7 cellular contexts compared by ENCODE assay signal in the genomic region with DNA sequence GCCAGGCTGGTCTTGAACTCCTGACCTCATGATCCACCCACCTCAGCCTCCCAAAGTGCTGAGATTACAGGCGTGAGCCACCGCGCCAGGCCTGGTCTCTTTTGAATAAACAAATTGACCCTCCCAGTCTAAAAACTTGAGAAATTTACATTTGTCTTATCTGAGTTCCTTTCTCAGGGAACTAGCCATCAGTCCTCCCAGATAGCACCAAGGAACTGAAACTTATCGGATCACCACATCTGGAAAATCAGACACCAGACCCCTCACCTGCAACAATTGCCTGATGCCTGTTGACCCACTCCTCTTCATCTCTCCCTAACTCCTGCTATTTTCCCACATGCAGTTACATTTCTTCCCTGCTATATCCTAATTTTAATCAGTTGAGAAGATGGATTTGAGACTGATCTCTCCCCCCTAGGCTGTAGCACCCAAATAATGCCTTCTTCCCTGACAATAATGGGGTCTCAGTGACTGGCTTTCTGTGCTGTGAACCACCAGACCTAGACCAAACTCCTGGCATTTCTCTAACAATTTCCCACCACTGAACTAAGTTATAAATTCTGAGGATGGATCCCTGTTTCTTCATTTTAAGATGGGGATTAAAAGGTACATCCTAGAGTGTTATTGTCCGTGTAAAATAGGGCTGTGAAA. TPM values are rescaled to one million over a fixed set of nuclear protein-coding genes. Genes with fewer than 3 reads are reported as not detected.
DNase-seq lines count a peak whose midpoint lies in the region; ATAC-seq and TF ChIP-seq lines count a peak whose summit lies in the region.

No MANE protein-coding gene starts in this region.

- peaks cover 20% of the 10 kb centered on the region for H3K36me3 ChIP-seq in GM23338 (ENCODE audit: insufficient read depth)
- H3K36me3 ChIP-seq in stomach, result peaks cover 7 to 25% (median 18%) of the 10 kb centered on the region in 4 donors

- TF ChIP-seq CTCF in GM23338 (conservative IDR thresholded peaks at IDR 0.05; ENCODE audit: low read depth in 2 of 2) (no peak), WTC11 (IDR thresholded peaks at IDR 0.05) (no peak), foreskin keratinocyte (conservative IDR thresholded peaks at IDR 0.05) (no peak), stomach (IDR thresholded peaks at IDR 0.05) (no peak)

- no peak overlapping the region for H3K4me3 Mint-ChIP-seq in GM23338
- H3K4me3 Mint-ChIP-seq in WTC11, result peak overlapping the region; percentile 86; the same call in 1 of the 2 replicates

- peaks cover 24% of the 10 kb centered on the region for H3K79me2 ChIP-seq in GM23338 (replicated peaks; ENCODE audit: insufficient read depth)

- POLR2A ChIA-PET in WTC11 (lab: Charles Lee), result interaction anchor here (0.7 to 1.7 kb wide), 3 partner anchors 9 to 28 kb away, joined by 3 to 8 read pairs (median 5); partner anchors contain the start of gene SETD4

- H3K27me3 ChIP-seq in GM23338 (ENCODE audit: insufficient read depth), result no peaks in the 10 kb centered on the region; the same call in 1 of the 2 replicates
- H3K27me3 ChIP-seq in foreskin keratinocyte, result no peaks in the 10 kb centered on the region
- no peaks in the 10 kb centered on the region for H3K27me3 ChIP-seq in stomach

- H3K36me3 Mint-ChIP-seq in GM23338 (ENCODE audit: low read depth), result peaks cover 49% of the 10 kb centered on the region
- peaks cover 55% of the 10 kb centered on the region for H3K36me3 Mint-ChIP-seq in WTC11

- H3K9me3 Mint-ChIP-seq in GM23338 (peaks cover 28% of the 10 kb centered on the region), WTC11 (peaks cover 23% of the 10 kb centered on the region)

- H3K9me3 ChIP-seq in stomach, result peaks cover 0 to 10% (median 3%) of the 10 kb centered on the region in 4 donors

- H3K27ac Mint-ChIP-seq in GM23338, result no peak overlapping the region
- no peak overlapping the region for H3K27ac Mint-ChIP-seq in WTC11

- ATAC-seq in GM23338, result no peak
- no peak for ATAC-seq in WTC11
- no peak for ATAC-seq in foreskin keratinocyte
- no peak for ATAC-seq in GM18502 (IDR thresholded peaks at IDR 0.05; ENCODE audit: poor library complexity, unreplicated experiment)

- H3F3A ChIP-seq in GM23338 (replicated peaks; ENCODE audit: low read depth), result peaks cover 15% of the 10 kb centered on the region

- H3K27ac ChIP-seq in GM23338 (ENCODE audit: low read depth) (no peak overlapping the region), foreskin keratinocyte (peak overlapping the region; percentile 21), stomach (peak overlapping the region in 4 of 5 donors; percentile 87 to 91 (median 88))

- H3K27me3 Mint-ChIP-seq in GM23338 (ENCODE audit: insufficient read depth, low read depth, poor library complexity) (peaks cover 18% of the 10 kb centered on the region), WTC11 (ENCODE audit: low read depth) (peaks cover 14% of the 10 kb centered on the region)

- TF ChIP-seq POLR2A in stomach (IDR thresholded peaks at IDR 0.05), result no peak

- H3K4me2 ChIP-seq in GM23338, result no peak overlapping the region

- DNase-seq in GM23338 (ENCODE audit: low spot score), result no peak
- DNase-seq in WTC11 (ENCODE audit: low spot score), result no peak
- no peak for DNase-seq in foreskin keratinocyte
- no peak for DNase-seq in stomach
- no peak for DNase-seq in anterior cingulate cortex (lab: John Stamatoyannopoulos, UW)
- no peak for DNase-seq in NCI-H2107 treated with DMSO at 0.1 percent for 48 hours (lab: John Stamatoyannopoulos, UW; ENCODE audit: unreplicated experiment)

- H3K4me3 ChIP-seq in GM23338 (peak overlapping the region; percentile 32; the same call in 1 of the 2 replicates), stomach (no peak overlapping the region)

- H3K4me1 ChIP-seq in GM23338 (ENCODE audit: insufficient read depth) (peaks cover 33% of the 10 kb centered on the region), foreskin keratinocyte (peaks cover 3% of the 10 kb centered on the region), stomach (peaks cover 26 to 47% (median 41%) of the 10 kb centered on the region in 4 donors)

- H3K9me2 ChIP-seq in GM23338 (ENCODE audit: insufficient read depth), result no peaks in the 10 kb centered on the region

- 95 to 100% (median 96%) methylated on average over 5 of the region's 5 CpGs for WGBS in stomach, 5 donors

- intact Hi-C loops in stomach (cut with DNase I; ENCODE audit: low total_unique reads), result no loop called here

- no peak for TF ChIP-seq EP300 in stomach (IDR thresholded peaks at IDR 0.05)

- H3K4me1 Mint-ChIP-seq in GM23338 (peaks cover 36% of the 10 kb centered on the region), WTC11 (peaks cover 44% of the 10 kb centered on the region)

- H2AFZ ChIP-seq in GM23338, result no peak overlapping the region

- CTCF ChIA-PET in WTC11 (lab: Charles Lee), result interaction anchor here (1.3 to 2.4 kb wide), 4 partner anchors 9 to 36 kb away, joined by 7 to 20 read pairs (median 8); partner anchors contain the start of gene SETD4

- no peaks in the 10 kb centered on the region for H4K20me1 ChIP-seq in GM23338 (replicated peaks; ENCODE audit: insufficient read depth)

TF ChIP-seq in GM23338, 12 proteins besides CTCF, POLR2A, EP300 and RAD21 (continues in another document):
- no peak for TF ChIP-seq ETS1 (IDR thresholded peaks at IDR 0.05)

TF ChIP-seq in WTC11, 78 proteins besides CTCF, POLR2A, EP300 and RAD21 (continues in another document):
- TF ChIP-seq, protein P1, sequence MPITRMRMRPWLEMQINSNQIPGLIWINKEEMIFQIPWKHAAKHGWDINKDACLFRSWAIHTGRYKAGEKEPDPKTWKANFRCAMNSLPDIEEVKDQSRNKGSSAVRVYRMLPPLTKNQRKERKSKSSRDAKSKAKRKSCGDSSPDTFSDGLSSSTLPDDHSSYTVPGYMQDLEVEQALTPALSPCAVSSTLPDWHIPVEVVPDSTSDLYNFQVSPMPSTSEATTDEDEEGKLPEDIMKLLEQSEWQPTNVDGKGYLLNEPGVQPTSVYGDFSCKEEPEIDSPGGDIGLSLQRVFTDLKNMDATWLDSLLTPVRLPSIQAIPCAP (CRISPR knock-in tag; IDR thresholded peaks at IDR 0.05), result no peak
- TF ChIP-seq, protein P2, sequence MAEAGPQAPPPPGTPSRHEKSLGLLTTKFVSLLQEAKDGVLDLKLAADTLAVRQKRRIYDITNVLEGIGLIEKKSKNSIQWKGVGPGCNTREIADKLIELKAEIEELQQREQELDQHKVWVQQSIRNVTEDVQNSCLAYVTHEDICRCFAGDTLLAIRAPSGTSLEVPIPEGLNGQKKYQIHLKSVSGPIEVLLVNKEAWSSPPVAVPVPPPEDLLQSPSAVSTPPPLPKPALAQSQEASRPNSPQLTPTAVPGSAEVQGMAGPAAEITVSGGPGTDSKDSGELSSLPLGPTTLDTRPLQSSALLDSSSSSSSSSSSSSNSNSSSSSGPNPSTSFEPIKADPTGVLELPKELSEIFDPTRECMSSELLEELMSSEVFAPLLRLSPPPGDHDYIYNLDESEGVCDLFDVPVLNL (CRISPR knock-in tag; IDR thresholded peaks at IDR 0.05; ENCODE audit: borderline replicate concordance, low read depth), result no peak
- no peak for TF ChIP-seq FOXK1 (CRISPR knock-in tag; IDR thresholded peaks at IDR 0.05)
- no peak for TF ChIP-seq TP53 (CRISPR knock-in tag; IDR thresholded peaks at IDR 0.05)
- TF ChIP-seq, protein P3, sequence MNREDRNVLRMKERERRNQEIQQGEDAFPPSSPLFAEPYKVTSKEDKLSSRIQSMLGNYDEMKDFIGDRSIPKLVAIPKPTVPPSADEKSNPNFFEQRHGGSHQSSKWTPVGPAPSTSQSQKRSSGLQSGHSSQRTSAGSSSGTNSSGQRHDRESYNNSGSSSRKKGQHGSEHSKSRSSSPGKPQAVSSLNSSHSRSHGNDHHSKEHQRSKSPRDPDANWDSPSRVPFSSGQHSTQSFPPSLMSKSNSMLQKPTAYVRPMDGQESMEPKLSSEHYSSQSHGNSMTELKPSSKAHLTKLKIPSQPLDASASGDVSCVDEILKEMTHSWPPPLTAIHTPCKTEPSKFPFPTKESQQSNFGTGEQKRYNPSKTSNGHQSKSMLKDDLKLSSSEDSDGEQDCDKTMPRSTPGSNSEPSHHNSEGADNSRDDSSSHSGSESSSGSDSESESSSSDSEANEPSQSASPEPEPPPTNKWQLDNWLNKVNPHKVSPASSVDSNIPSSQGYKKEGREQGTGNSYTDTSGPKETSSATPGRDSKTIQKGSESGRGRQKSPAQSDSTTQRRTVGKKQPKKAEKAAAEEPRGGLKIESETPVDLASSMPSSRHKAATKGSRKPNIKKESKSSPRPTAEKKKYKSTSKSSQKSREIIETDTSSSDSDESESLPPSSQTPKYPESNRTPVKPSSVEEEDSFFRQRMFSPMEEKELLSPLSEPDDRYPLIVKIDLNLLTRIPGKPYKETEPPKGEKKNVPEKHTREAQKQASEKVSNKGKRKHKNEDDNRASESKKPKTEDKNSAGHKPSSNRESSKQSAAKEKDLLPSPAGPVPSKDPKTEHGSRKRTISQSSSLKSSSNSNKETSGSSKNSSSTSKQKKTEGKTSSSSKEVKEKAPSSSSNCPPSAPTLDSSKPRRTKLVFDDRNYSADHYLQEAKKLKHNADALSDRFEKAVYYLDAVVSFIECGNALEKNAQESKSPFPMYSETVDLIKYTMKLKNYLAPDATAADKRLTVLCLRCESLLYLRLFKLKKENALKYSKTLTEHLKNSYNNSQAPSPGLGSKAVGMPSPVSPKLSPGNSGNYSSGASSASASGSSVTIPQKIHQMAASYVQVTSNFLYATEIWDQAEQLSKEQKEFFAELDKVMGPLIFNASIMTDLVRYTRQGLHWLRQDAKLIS (CRISPR knock-in tag; IDR thresholded peaks at IDR 0.05; ENCODE audit: borderline replicate concordance), result no peak
- TF ChIP-seq FOXP1 (CRISPR knock-in tag; IDR thresholded peaks at IDR 0.05; ENCODE audit: borderline replicate concordance), result no peak
- TF ChIP-seq ZNF232 (CRISPR knock-in tag; IDR thresholded peaks at IDR 0.05), result no peak
- TF ChIP-seq ZNF396 (CRISPR knock-in tag; IDR thresholded peaks at IDR 0.05; ENCODE audit: borderline replicate concordance), result no peak

RNA-seq across cellular contexts. Expression of gene CBR1, which starts 1.0 kb away (rescaled TPM):
- total RNA-seq in GM23338 (2014; rRNA removed; shearing (Covaris generic)), result 487 and 499 TPM in 2 replicates
- polyA plus RNA-seq in GM23338 (2016; fragmentation: Nextera tagmentation; extraction: Ambion mirVana) (273 and 285 TPM in 2 replicates), foreskin keratinocyte (131 and 132 TPM in 2 replicates), stomach (100 to 1,000 TPM in 2 of 3 donors, 10 to 100 TPM in 1; 99.9 to 315 (median 169) TPM)
- total RNA-seq in WTC11 (2021) (167 to 172 TPM (median 170 TPM) in 3 replicates), foreskin keratinocyte (109 and 114 TPM in 2 replicates), stomach (100 to 1,000 TPM in 3 of 5 donors, 10 to 100 TPM in 2; 79.9 to 372 (median 140) TPM)

RNA-seq across cellular contexts. Expression of gene SETD4, which starts 8.5 kb away (rescaled TPM):
- 33.8 and 45.1 TPM in 2 replicates for total RNA-seq in GM23338 (2014; rRNA removed; shearing (Covaris generic))
- 32.5 and 33.1 TPM in 2 replicates for polyA plus RNA-seq in GM23338 (2016; fragmentation: Nextera tagmentation; extraction: Ambion mirVana)
- total RNA-seq in WTC11 (2021), result 44.1 to 64.8 TPM (median 45.7 TPM) in 3 replicates
- total RNA-seq in foreskin keratinocyte, result 12.1 and 16.0 TPM in 2 replicates
- polyA plus RNA-seq in foreskin keratinocyte, result 10.2 and 10.7 TPM in 2 replicates
- 10 to 100 TPM; 11.6 to 87.5 (median 46.4) TPM for total RNA-seq in stomach
- polyA plus RNA-seq in stomach, result 10 to 100 TPM in 2 of 3 donors, 1 to 10 TPM in 1; 6.9 to 19.6 (median 10.6) TPM
